26 cellular contexts compared by ENCODE assay signal in genomic region chr1:35280006-35280405, GRCh38.
"Had no signal": no experiment of that assay in that cellular context is flagged by ENCODE, and none has a peak within 500 bp of the region (broad histone marks: within the 10 kb centered on the region; RNA-seq: fewer than 3 reads in every experiment).

No MANE protein-coding gene starts in this region.

- H3K4me1 ChIP-seq: left lung, sigmoid colon, vagina had no signal

- ATAC-seq: heart right ventricle; left cardiac atrium; left lung; natural killer cell; psoas muscle; right cardiac atrium; stimulated activated effector memory CD8-positive, alpha-beta T cell treated with anti-CD3 and anti-CD28 coated beads, Interleukin-12 subunit alpha, Interleukin-12 subunit beta, amount 100 ng/mL, for 72 hours had no signal

- H3K36me3 Mint-ChIP-seq: natural killer cell had no signal

- H3K27me3 ChIP-seq: dorsolateral prefrontal cortex, esophagus squamous epithelium, heart right ventricle, left lung, ovary, sigmoid colon, stomach, thyroid gland, vagina had no signal

- H3K4me3 ChIP-seq: dorsolateral prefrontal cortex, esophagus squamous epithelium, heart right ventricle, left lung, ovary, psoas muscle, sigmoid colon, stomach, thyroid gland, vagina had no signal

- H3K4me3 Mint-ChIP-seq: natural killer cell; stimulated activated effector memory CD8-positive, alpha-beta T cell treated with anti-CD3 and anti-CD28 coated beads, Interleukin-12 subunit alpha, Interleukin-12 subunit beta, amount 100 ng/mL, for 72 hours had no signal

- H3K9me3 ChIP-seq: esophagus squamous epithelium, ovary, psoas muscle, sigmoid colon, thyroid gland, vagina had no signal

- H3K27ac Mint-ChIP-seq: natural killer cell; stimulated activated effector memory CD8-positive, alpha-beta T cell treated with anti-CD3 and anti-CD28 coated beads, Interleukin-12 subunit alpha, Interleukin-12 subunit beta, amount 100 ng/mL, for 72 hours had no signal

- H3K27ac ChIP-seq: dorsolateral prefrontal cortex, esophagus squamous epithelium, heart right ventricle, left lung, ovary, psoas muscle, sigmoid colon, stomach, thyroid gland, vagina had no signal

- H3K36me3 ChIP-seq: ovary, thyroid gland, vagina had no signal

- DNase-seq: cortex of kidney; dorsolateral prefrontal cortex; effector CD8-positive, alpha-beta T cell; esophagus squamous epithelium; foreskin melanocyte; glutamatergic neuron; heart right ventricle; hippocampal formation; left cardiac atrium; left lung; midbrain; natural killer cell; occipital lobe; ovary; posterior cingulate gyrus; psoas muscle; right cardiac atrium; sigmoid colon; stimulated activated CD4-positive, alpha-beta T cell treated with anti-CD3 and anti-CD28 coated beads, Interleukin-2, amount 100 ng/mL, for 24 hours; stimulated activated CD4-positive, alpha-beta T cell treated with anti-CD3 and anti-CD28 coated beads, Interleukin-4, amount 100 ng/mL, for 24 hours; stimulated activated naive CD4-positive, alpha-beta T cell treated with Interleukin-2 at 50 U/mL for 16 hours; stomach; thyroid gland; trophoblast cell had no signal

- H3K9me3 Mint-ChIP-seq: natural killer cell; stimulated activated effector memory CD8-positive, alpha-beta T cell treated with anti-CD3 and anti-CD28 coated beads, Interleukin-12 subunit alpha, Interleukin-12 subunit beta, amount 100 ng/mL, for 72 hours had no signal
